ENCODE assay signal across 16 cellular contexts in the genomic region with DNA sequence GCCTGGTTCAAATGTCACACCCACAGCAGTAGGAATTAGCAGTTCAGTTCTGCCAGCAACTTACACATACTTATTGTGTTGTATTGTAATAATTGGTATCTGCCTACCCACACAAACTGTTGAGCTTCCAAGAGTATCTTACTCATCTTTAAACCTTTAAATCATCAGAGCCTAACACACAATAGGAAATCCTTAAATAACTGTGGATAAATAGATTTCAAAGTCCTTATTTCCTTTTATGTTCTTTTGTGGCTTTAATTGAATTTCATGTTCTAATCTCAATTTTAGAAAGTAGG. TPM values are rescaled to one million over a fixed set of nuclear protein-coding genes. Genes with fewer than 3 reads are reported as not detected.
DNase-seq lines count a peak whose midpoint lies in the region; ATAC-seq, FAIRE-seq and TF ChIP-seq lines count a peak whose summit lies in the region.
"Had no signal": no experiment of that assay in that cellular context is flagged by ENCODE, and none has a peak within 500 bp of the region (broad histone marks: within the 10 kb centered on the region; RNA-seq: fewer than 3 reads in every experiment).

No MANE protein-coding gene starts in this region.

- CTCF ChIA-PET in A549 (lab: Yijun Ruan, JAX): no interaction called here

- no peaks in the 10 kb centered on the region for H3K27me3 ChIP-seq in thyroid gland
- H3K27me3 ChIP-seq: uterus had no signal

- H3K36me3 ChIP-seq in SK-N-MC (ENCODE audit: insufficient read depth, low read length) (peaks cover 12% of the 10 kb centered on the region), thyroid gland (no peaks in the 10 kb centered on the region)

- intact Hi-C loops in thyroid gland (cut with DNase I): no loop called here

- ATAC-seq in A549: no peak
- no peak for ATAC-seq in GM19328 (IDR thresholded peaks at IDR 0.05; ENCODE audit: unreplicated experiment)

- H3K9me3 Mint-ChIP-seq in glutamatergic neuron (ENCODE audit: unreplicated experiment): peaks cover 11% of the 10 kb centered on the region

- peak overlapping the region; percentile 24 for H3K27ac Mint-ChIP-seq in glutamatergic neuron (ENCODE audit: unreplicated experiment)

- peaks cover 12% of the 10 kb centered on the region for H3K27me3 Mint-ChIP-seq in glutamatergic neuron (ENCODE audit: unreplicated experiment)

- TF ChIP-seq RAD21 in A549 (conservative IDR thresholded peaks at IDR 0.05 in 1 of 2, IDR thresholded peaks at IDR 0.05 in 1 of 2): no peak

- H3K27ac ChIP-seq in A549 (no peak overlapping the region), SK-N-MC (peak overlapping the region; percentile 66; the same call in 1 of the 2 replicates), thyroid gland (no peak overlapping the region)
- H3K27ac ChIP-seq: coronary artery, PC-9, uterus had no signal

- DNase-seq in A549 (ENCODE audit: low read depth in 1 of 2, low spot score in 1 of 2) (no peak), SK-N-MC (ENCODE audit: low read depth, low spot score) (no peak), glutamatergic neuron (no peak), thyroid gland (no peak), COR-L47 (lab: John Stamatoyannopoulos, UW) (no peak)
- DNase-seq in stimulated activated naive CD4-positive, alpha-beta T cell treated with Interleukin-2 at 50 U/mL for 16 hours (lab: John Stamatoyannopoulos, UW): no peak
- DNase-seq: activated CD4-positive, alpha-beta T cell treated with anti-CD3 and anti-CD28 coated beads, Interleukin-2, amount 50 U/mL, for 48 hours; activated T-cell treated with anti-CD3 and anti-CD28 coated beads, Interleukin-2, amount 50 U/mL, for 48 hours; NCI-H146; PC-9; posterior cingulate gyrus; stimulated activated naive CD4-positive, alpha-beta T cell; uterus had no signal

- TF ChIP-seq EP300 in A549 (IDR thresholded peaks at IDR 0.05): no peak

- H3K4me3 ChIP-seq in A549 (no peak overlapping the region), SK-N-MC (no peak overlapping the region), thyroid gland (replicated peaks in 1 of 3) (no peak overlapping the region)
- H3K4me3 ChIP-seq: coronary artery, PC-9, uterus had no signal

- H3K9me3 ChIP-seq in A549: no peaks in the 10 kb centered on the region
- no peaks in the 10 kb centered on the region for H3K9me3 ChIP-seq in SK-N-MC (ENCODE audit: low read depth, low read length)
- H3K9me3 ChIP-seq in thyroid gland: no peaks in the 10 kb centered on the region
- H3K9me3 ChIP-seq: uterus had no signal

- H3K4me1 Mint-ChIP-seq in glutamatergic neuron (ENCODE audit: low read depth, unreplicated experiment): peaks cover 37% of the 10 kb centered on the region

- POLR2A ChIA-PET in A549 (lab: Yijun Ruan, JAX): no interaction called here

- H3K36me3 Mint-ChIP-seq in glutamatergic neuron (ENCODE audit: unreplicated experiment): no peaks in the 10 kb centered on the region

- TF ChIP-seq POLR2A in A549 (IDR thresholded peaks at IDR 0.05; ENCODE audit: low read length): no peak
- TF ChIP-seq POLR2A in thyroid gland (IDR thresholded peaks at IDR 0.05): no peak

- peaks cover 50% of the 10 kb centered on the region for H3K4me1 ChIP-seq in A549
- peaks cover 22 to 30% of the 10 kb centered on the region in 2 donors for H3K4me1 ChIP-seq in thyroid gland
- H3K4me1 ChIP-seq: uterus had no signal

- no peak for TF ChIP-seq CTCF in A549 (IDR thresholded peaks at IDR 0.05)
- TF ChIP-seq CTCF in glutamatergic neuron (IDR thresholded peaks at IDR 0.05; ENCODE audit: partially characterized antibody, unreplicated experiment): no peak
- no peak for TF ChIP-seq CTCF in thyroid gland (IDR thresholded peaks at IDR 0.05)

- FAIRE-seq in A549 (lab: Jason Lieb, UNC) (no peak), G401.6 (lab: Jason Lieb, UNC) (peak; percentile 3)

- H3K9ac ChIP-seq in SK-N-MC (ENCODE audit: insufficient read length): peak overlapping the region; percentile 13

- H3K4me2 ChIP-seq in A549: peak overlapping the region; percentile 1; the same call in 1 of the 3 replicates
- H3K4me2 ChIP-seq: PC-9 had no signal

- H3K4me3 Mint-ChIP-seq in glutamatergic neuron (ENCODE audit: unreplicated experiment): peak overlapping the region; percentile 98

TF ChIP-seq in A549, 52 proteins besides CTCF, POLR2A, EP300 and RAD21:
- TF ChIP-seq CBX8 (IDR thresholded peaks at IDR 0.05): no peak
- TF ChIP-seq CHD2 (IDR thresholded peaks at IDR 0.05; ENCODE audit: low read length, partially characterized antibody): no peak
- TF ChIP-seq EHF (CRISPR knock-in tag; IDR thresholded peaks at IDR 0.05): no peak
- no peak for TF ChIP-seq SREBF2 (IDR thresholded peaks at IDR 0.05)
- TF ChIP-seq PHF8 (IDR thresholded peaks at IDR 0.05; ENCODE audit: borderline replicate concordance, low read depth): no peak
- TF ChIP-seq, protein P1, sequence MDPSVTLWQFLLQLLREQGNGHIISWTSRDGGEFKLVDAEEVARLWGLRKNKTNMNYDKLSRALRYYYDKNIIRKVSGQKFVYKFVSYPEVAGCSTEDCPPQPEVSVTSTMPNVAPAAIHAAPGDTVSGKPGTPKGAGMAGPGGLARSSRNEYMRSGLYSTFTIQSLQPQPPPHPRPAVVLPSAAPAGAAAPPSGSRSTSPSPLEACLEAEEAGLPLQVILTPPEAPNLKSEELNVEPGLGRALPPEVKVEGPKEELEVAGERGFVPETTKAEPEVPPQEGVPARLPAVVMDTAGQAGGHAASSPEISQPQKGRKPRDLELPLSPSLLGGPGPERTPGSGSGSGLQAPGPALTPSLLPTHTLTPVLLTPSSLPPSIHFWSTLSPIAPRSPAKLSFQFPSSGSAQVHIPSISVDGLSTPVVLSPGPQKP (IDR thresholded peaks at IDR 0.05; ENCODE audit: low read depth, low read length): no peak
- no peak for TF ChIP-seq CEBPB (IDR thresholded peaks at IDR 0.05)
- no peak for TF ChIP-seq SMC3 (IDR thresholded peaks at IDR 0.05)
- no peak for TF ChIP-seq HMGXB4 (CRISPR knock-in tag; IDR thresholded peaks at IDR 0.05; ENCODE audit: borderline replicate concordance)
- no peak for TF ChIP-seq BCL3 (IDR thresholded peaks at IDR 0.05)
- TF ChIP-seq POLR2AphosphoS2 (conservative IDR thresholded peaks at IDR 0.05; ENCODE audit: low read length): no peak
- TF ChIP-seq HOXA7 (CRISPR knock-in tag; IDR thresholded peaks at IDR 0.05): no peak
- no peak for TF ChIP-seq TFCP2L1 (CRISPR knock-in tag; IDR thresholded peaks at IDR 0.05)
- no peak for TF ChIP-seq HES2 (IDR thresholded peaks at IDR 0.05)
- TF ChIP-seq MAFK (IDR thresholded peaks at IDR 0.05; ENCODE audit: partially characterized antibody): no peak
- no peak for TF ChIP-seq HOXB5 (CRISPR knock-in tag; IDR thresholded peaks at IDR 0.05)
- no peak for TF ChIP-seq HOXB13 (CRISPR knock-in tag; IDR thresholded peaks at IDR 0.05; ENCODE audit: low read depth)
- TF ChIP-seq HEYL (CRISPR knock-in tag; IDR thresholded peaks at IDR 0.05): no peak
- no peak for TF ChIP-seq ZSCAN20 (CRISPR knock-in tag; IDR thresholded peaks at IDR 0.05)

RNA-seq across cellular contexts. Expression of gene CASD1, which starts 3.9 kb away (rescaled TPM):
- polyA plus RNA-seq in A549 (2011; rRNA removed): 26.8 and 35.4 TPM in 2 replicates
- 4.8 and 6.3 TPM in 2 replicates for polyA plus RNA-seq in A549 (2012; cell fraction: cytosol; rRNA removed)
- 4.8 and 9.0 TPM in 2 replicates for polyA plus RNA-seq in A549 (2012; cell fraction: nucleus; rRNA removed)
- polyA plus RNA-seq in A549 (2017; fragmentation: RNase III; extraction: RNeasy Plus Mini Kit Qiagen cat#74134 plus additional on column Dnase treatment): 13.6 to 16.6 TPM (median 16.3 TPM) in 3 replicates
- polyA minus RNA-seq in A549 (2011; rRNA and poly(A)+ RNA removed): 9.8 and 14.2 TPM in 2 replicates
- total RNA-seq in glutamatergic neuron (ENCODE audit: unreplicated experiment): 117 TPM
- total RNA-seq in thyroid gland: 10 to 100 TPM; 34.4 to 52.5 (median 39.0) TPM
